In the genomic region with DNA sequence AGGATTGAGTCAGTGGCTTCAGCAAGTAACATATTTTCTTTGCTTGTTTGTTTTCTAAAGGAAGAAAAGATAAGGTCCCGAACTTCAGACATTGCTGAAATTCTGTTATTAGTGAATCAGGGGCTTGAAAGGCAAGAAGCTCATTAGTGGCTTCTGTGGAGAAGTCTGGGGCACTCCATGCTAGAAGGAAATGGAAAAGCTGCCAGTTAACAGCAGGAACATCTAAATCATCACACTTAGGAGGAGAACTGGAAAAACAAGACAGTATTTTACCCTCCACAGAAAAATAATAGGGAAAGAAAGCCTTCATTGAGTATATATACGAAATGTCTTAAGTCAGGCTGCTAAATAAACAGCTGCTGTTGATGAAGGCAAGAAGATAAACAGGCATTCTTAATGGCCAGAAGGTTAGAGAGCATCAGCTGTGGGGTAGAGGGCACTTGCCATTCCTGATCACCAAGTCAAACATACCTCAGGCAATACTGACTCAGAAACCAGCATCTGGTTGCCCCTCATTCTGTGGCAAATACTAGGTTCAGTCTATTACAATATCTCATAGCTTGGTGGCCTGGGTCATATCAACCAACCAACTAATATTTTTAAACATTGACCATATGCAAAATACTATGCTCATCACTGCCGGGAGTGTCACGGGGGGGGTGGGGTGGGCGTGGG, we compare ENCODE assay signal across 13 cellular contexts.
DNase-seq lines count a peak whose midpoint lies in the region; ATAC-seq and TF ChIP-seq lines count a peak whose summit lies in the region.
"Had no signal": no experiment of that assay in that cellular context is flagged by ENCODE, and none has a peak within 500 bp of the region (broad histone marks: within the 10 kb centered on the region; RNA-seq: fewer than 3 reads in every experiment).

No MANE protein-coding gene starts in this region.

- H2AK5ac ChIP-seq in mesenchymal stem cell (ENCODE audit: low read length, severe bottlenecking) = no peak overlapping the region

- H2AFZ ChIP-seq in mesenchymal stem cell (ENCODE audit: low read depth, low read length) = no peak overlapping the region

- H3K27ac ChIP-seq in 22Rv1 = peak overlapping the region; percentile 47
- peak overlapping the region; percentile 54 for H3K27ac ChIP-seq in endodermal cell (ENCODE audit: low read depth, low read length)
- peak overlapping the region; percentile 28 for H3K27ac ChIP-seq in mesenchymal stem cell (ENCODE audit: low read length, poor library complexity, severe bottlenecking)
- no peak overlapping the region for H3K27ac ChIP-seq in substantia nigra (ENCODE audit: low read depth, low read length, poor library complexity, severe bottlenecking)
- H3K27ac ChIP-seq: colonic mucosa had no signal

- no peak overlapping the region for H3K4me3 Mint-ChIP-seq in endodermal cell
- H3K4me3 Mint-ChIP-seq: activated T-cell treated with anti-CD3 and anti-CD28 coated beads, Interleukin-2, amount 50 U/mL, for 24 hours; B cell had no signal

- no peak overlapping the region for H3K23ac ChIP-seq in mesenchymal stem cell (ENCODE audit: low read length in 2 of 2)

- H3K4me1 ChIP-seq in endodermal cell (ENCODE audit: control insufficient read depth, insufficient read depth, low read length) (peaks cover 24% of the 10 kb centered on the region), mesenchymal stem cell (ENCODE audit: control insufficient read depth, insufficient read depth, low read depth, low read length) (peaks cover 6% of the 10 kb centered on the region)
- H3K4me1 ChIP-seq: colonic mucosa had no signal

- H3K4ac ChIP-seq in mesenchymal stem cell (ENCODE audit: low read depth in 1 of 2, low read length in 2 of 2) = no peak overlapping the region

- no peaks in the 10 kb centered on the region for H3K27me3 ChIP-seq in endodermal cell (ENCODE audit: control insufficient read depth, insufficient read depth, low read length, poor library complexity, severe bottlenecking)
- H3K27me3 ChIP-seq in mesenchymal stem cell (ENCODE audit: control insufficient read depth in 1 of 2, insufficient read depth in 1 of 2, low read length in 2 of 2) = no peaks in the 10 kb centered on the region
- H3K27me3 ChIP-seq: colonic mucosa, ovary had no signal

- H3K36me3 ChIP-seq in endodermal cell (ENCODE audit: control insufficient read depth, insufficient read depth, low read length) (no peaks in the 10 kb centered on the region), mesenchymal stem cell (ENCODE audit: control insufficient read depth in 1 of 2, insufficient read depth in 2 of 2, low read depth in 1 of 2, low read length in 2 of 2) (no peaks in the 10 kb centered on the region)
- H3K36me3 ChIP-seq: colonic mucosa, ovary had no signal

- H2BK120ac ChIP-seq in mesenchymal stem cell (ENCODE audit: low read depth, low read length) = no peak overlapping the region

- DNase-seq in HS-27A (ENCODE audit: low read depth) (peak; percentile 33), endodermal cell (no peak), mesenchymal stem cell (peak; percentile 91), substantia nigra (lab: John Stamatoyannopoulos, UW) (no peak), DMS 273 treated with DMSO at 0.1 percent for 48 hours (lab: John Stamatoyannopoulos, UW) (no peak)
- DNase-seq: activated T-cell treated with anti-CD3 and anti-CD28 coated beads, Interleukin-2, amount 50 U/mL, for 24 hours; colonic mucosa; Karpas-422 had no signal

- ATAC-seq in GM21717 (IDR thresholded peaks at IDR 0.05; ENCODE audit: unreplicated experiment) (no peak), GM21390 (IDR thresholded peaks at IDR 0.05; ENCODE audit: unreplicated experiment) (no peak)

- H3K18ac ChIP-seq in mesenchymal stem cell (ENCODE audit: low read depth in 1 of 2, low read length in 2 of 2) = no peak overlapping the region

- no peaks in the 10 kb centered on the region for H3K9me3 Mint-ChIP-seq in endodermal cell
- H3K9me3 Mint-ChIP-seq: activated T-cell treated with anti-CD3 and anti-CD28 coated beads, Interleukin-2, amount 50 U/mL, for 24 hours had no signal

- no peak overlapping the region for H2BK5ac ChIP-seq in mesenchymal stem cell (ENCODE audit: low read depth, low read length, poor library complexity, severe bottlenecking)

- 67 to 90% methylated on average over 1 to 5 of the region's 5 CpGs for whole genome bisulfite sequencing in endodermal cell (ENCODE audit: insufficient coverage in 1 of 2, insufficient read length in 1 of 2), 2 experiments
- 0% methylated on average over 2 of the region's 5 CpGs for WGBS in mesenchymal stem cell

- no peak overlapping the region for H3K14ac ChIP-seq in mesenchymal stem cell (ENCODE audit: low read length in 2 of 2)

- no peak overlapping the region for H3K4me2 ChIP-seq in mesenchymal stem cell (ENCODE audit: low read length, poor library complexity, severe bottlenecking)

- H3K27ac Mint-ChIP-seq in endodermal cell = no peak overlapping the region
- H3K27ac Mint-ChIP-seq: activated T-cell treated with anti-CD3 and anti-CD28 coated beads, Interleukin-2, amount 50 U/mL, for 24 hours; B cell had no signal

- no peaks in the 10 kb centered on the region for H3K9me3 ChIP-seq in endodermal cell (ENCODE audit: control insufficient read depth, low read length)
- H3K9me3 ChIP-seq in mesenchymal stem cell (ENCODE audit: control insufficient read depth, low read length) = no peaks in the 10 kb centered on the region
- H3K9me3 ChIP-seq: colonic mucosa, ovary had no signal

- TF ChIP-seq CTCF in 22Rv1 (IDR thresholded peaks at IDR 0.05) (no peak), endodermal cell (conservative IDR thresholded peaks at IDR 0.05) (no peak)

- no peaks in the 10 kb centered on the region for H3K79me1 ChIP-seq in mesenchymal stem cell (replicated peaks; ENCODE audit: low read length, poor library complexity, severe bottlenecking)

- H3K9ac ChIP-seq in endodermal cell (ENCODE audit: extremely low read depth, low read length, poor library complexity, severe bottlenecking) (no peak overlapping the region), mesenchymal stem cell (ENCODE audit: low read length) (peak overlapping the region; percentile 79)

- no peak overlapping the region for H4K91ac ChIP-seq in mesenchymal stem cell (ENCODE audit: low read length)

- no peak overlapping the region for H3K4me3 ChIP-seq in endodermal cell (ENCODE audit: low read length)
- H3K4me3 ChIP-seq in mesenchymal stem cell (ENCODE audit: insufficient read depth in 1 of 2, low read depth in 1 of 2, low read length in 2 of 2) = no peak overlapping the region
- H3K4me3 ChIP-seq: colonic mucosa, ovary had no signal

- peak overlapping the region in 1 of 2 experiments; percentile 45 for H2BK12ac ChIP-seq in mesenchymal stem cell (ENCODE audit: low read length in 2 of 2)

- peak overlapping the region; percentile 12 for H4K8ac ChIP-seq in mesenchymal stem cell (ENCODE audit: low read length)

- peaks cover 11% of the 10 kb centered on the region for H3K4me1 Mint-ChIP-seq in endodermal cell
- H3K4me1 Mint-ChIP-seq: B cell had no signal

- no peaks in the 10 kb centered on the region for H3K36me3 Mint-ChIP-seq in endodermal cell (ENCODE audit: low read depth)

- H3K27me3 Mint-ChIP-seq in endodermal cell (ENCODE audit: insufficient read depth) = no peaks in the 10 kb centered on the region
- H3K27me3 Mint-ChIP-seq: activated T-cell treated with anti-CD3 and anti-CD28 coated beads, Interleukin-2, amount 50 U/mL, for 24 hours had no signal

- H2BK15ac ChIP-seq in mesenchymal stem cell (ENCODE audit: low read depth, poor library complexity, severe bottlenecking) = no peak overlapping the region

Comparison
In these comparisons a context has a peak if more than half of its experiments do, and no peak if none do; other contexts are left out.
1. DNase-seq: peak in HS-27A (single experiment) and mesenchymal stem cell (single experiment); none in endodermal cell (single experiment), substantia nigra (0 of 49) and DMS 273 treated with DMSO at 0.1 percent for 48 hours (single experiment).